In genomic region chr7:144194453-144194852, GRCh38 we compare ENCODE assay signal across 11 cellular contexts. TPM values are rescaled to one million over a fixed set of nuclear protein-coding genes. Genes with fewer than 3 reads are reported as not detected.
DNase-seq lines count a peak whose midpoint lies in the region; ATAC-seq and TF ChIP-seq lines count a peak whose summit lies in the region.
"Not testable (repeated sequence)": the region's sequence is repeated elsewhere in the genome, so short reads cannot be mapped to it uniquely, and the experiment has no call there.
"Had no signal": no experiment of that assay in that cellular context is flagged by ENCODE, and none has a peak within 500 bp of the region (broad histone marks: within the 10 kb centered on the region; RNA-seq: fewer than 3 reads in every experiment).

No MANE protein-coding gene starts in this region.

- CTCF ChIA-PET in CD8-positive, alpha-beta T cell (lab: Charles Lee); HCT116 (lab: Charles Lee); PC-9 (lab: Charles Lee); naive thymus-derived CD4-positive, alpha-beta T cell (lab: Charles Lee): not testable (repeated sequence)

- not testable (repeated sequence) for DNase-seq in CD8-positive, alpha-beta T cell; HCT116 (ENCODE audit: low read depth, low spot score); PC-9; Right ventricle myocardium superior; left lung; naive thymus-derived CD4-positive, alpha-beta T cell

- not testable (repeated sequence) for H3K4me3 ChIP-seq in CD8-positive, alpha-beta T cell (ENCODE audit: low read depth, low read length); HCT116 (replicated peaks in 1 of 2; ENCODE audit: low read depth in 1 of 2, low read length in 2 of 2); PC-9; left lung; naive thymus-derived CD4-positive, alpha-beta T cell (ENCODE audit: low read length)

- not testable (repeated sequence) for H3K27me3 ChIP-seq in CD8-positive, alpha-beta T cell (ENCODE audit: insufficient read depth, low read length); HCT116 (ENCODE audit: insufficient read depth, low read length); PC-9 (ENCODE audit: insufficient read depth, low read depth); left lung; naive thymus-derived CD4-positive, alpha-beta T cell (ENCODE audit: control insufficient read depth in 2 of 2, insufficient read depth in 2 of 2, low read length in 2 of 2)

- intact Hi-C loops in CD8-positive, alpha-beta T cell (cut with DNase I, micrococcal nuclease); HCT116 (cut with micrococcal nuclease); PC-9 (cut with micrococcal nuclease; ENCODE audit: unreplicated experiment); Right ventricle myocardium superior (cut with DNase I); left lung (cut with DNase I); naive thymus-derived CD4-positive, alpha-beta T cell (cut with micrococcal nuclease): not testable (repeated sequence)

- TF ChIP-seq CTCF in CD8-positive, alpha-beta T cell (IDR thresholded peaks at IDR 0.05); HCT116 (IDR thresholded peaks at IDR 0.05 in 2 of 3, conservative IDR thresholded peaks at IDR 0.05 in 1 of 3; ENCODE audit: borderline replicate concordance in 1 of 3, insufficient read depth in 1 of 3, low read depth in 2 of 3, low read length in 2 of 3); PC-9 (conservative IDR thresholded peaks at IDR 0.05); left lung (IDR thresholded peaks at IDR 0.05): not testable (repeated sequence)

- not testable (repeated sequence) for H3K9me2 ChIP-seq in HCT116 (ENCODE audit: insufficient read depth); PC-9 (ENCODE audit: insufficient read depth)

- not testable (repeated sequence) for H3K36me3 Mint-ChIP-seq in CD8-positive, alpha-beta T cell; naive thymus-derived CD4-positive, alpha-beta T cell

- not testable (repeated sequence) for H4K20me1 ChIP-seq in HCT116 (ENCODE audit: insufficient read depth); PC-9 (ENCODE audit: insufficient read depth)

- H3K9ac ChIP-seq in HCT116 (ENCODE audit: low read length), result not testable (repeated sequence)

- not testable (repeated sequence) for H3K4me1 ChIP-seq in CD8-positive, alpha-beta T cell (ENCODE audit: insufficient read depth, low read length); HCT116 (ENCODE audit: control insufficient read depth in 1 of 2, insufficient read depth in 2 of 2, low read length in 2 of 2); PC-9 (replicated peaks; ENCODE audit: insufficient read depth); left lung; naive thymus-derived CD4-positive, alpha-beta T cell (ENCODE audit: control insufficient read depth in 2 of 2, insufficient read depth in 2 of 2, low read length in 2 of 2)

- RAD21 ChIA-PET in HCT116 (lab: Charles Lee; ENCODE audit: low non-redundant PET in 1 of 2, low total read pairs in 2 of 2, uncharacterized antibody in 2 of 2, unreplicated experiment in 2 of 2), result not testable (repeated sequence)

- TSS peak; percentile 64 for BruUV-seq in HCT116 (replicated peaks; lab: Mats Ljungman, UMichigan)
- BruUV-seq in PC-9 (replicated peaks; lab: Mats Ljungman, UMichigan), result TSS peak; percentile 84

- POLR2A ChIA-PET in CD8-positive, alpha-beta T cell (lab: Charles Lee); HCT116 (lab: Charles Lee); PC-9 (lab: Charles Lee; ENCODE audit: unreplicated experiment); naive thymus-derived CD4-positive, alpha-beta T cell (lab: Charles Lee): not testable (repeated sequence)

- H3K4me3 Mint-ChIP-seq in CD8-positive, alpha-beta T cell; naive thymus-derived CD4-positive, alpha-beta T cell: not testable (repeated sequence)

- not testable (repeated sequence) for H3K9me3 Mint-ChIP-seq in CD8-positive, alpha-beta T cell; naive thymus-derived CD4-positive, alpha-beta T cell

- H3K4me2 ChIP-seq in HCT116 (ENCODE audit: low read length); PC-9: not testable (repeated sequence)

- H3K79me2 ChIP-seq in HCT116 (ENCODE audit: insufficient read depth, low read length); PC-9 (ENCODE audit: low read depth): not testable (repeated sequence)

- not testable (repeated sequence) for H3K4me1 Mint-ChIP-seq in CD8-positive, alpha-beta T cell (ENCODE audit: low read depth); naive thymus-derived CD4-positive, alpha-beta T cell

- not testable (repeated sequence) for TF ChIP-seq POLR2A in HCT116 (IDR thresholded peaks at IDR 0.05; ENCODE audit: borderline replicate concordance, extremely low read depth, insufficient read depth, insufficient read length)

- not testable (repeated sequence) for H3K9me3 ChIP-seq in CD8-positive, alpha-beta T cell (ENCODE audit: low read length); HCT116 (ENCODE audit: control insufficient read depth in 1 of 2, insufficient read depth in 1 of 2, low read depth in 1 of 2, low read length in 2 of 2); PC-9 (ENCODE audit: insufficient read depth, low read depth); left lung; naive thymus-derived CD4-positive, alpha-beta T cell (ENCODE audit: control insufficient read depth in 2 of 3, low read length in 3 of 3)

- not testable (repeated sequence) for H2AFZ ChIP-seq in HCT116 (ENCODE audit: low read depth, low read length, poor library complexity, severe bottlenecking); PC-9

- H3K27ac ChIP-seq in CD8-positive, alpha-beta T cell (ENCODE audit: low read depth, low read length); HCT116 (ENCODE audit: low read depth, low read length); PC-9; left lung; naive thymus-derived CD4-positive, alpha-beta T cell (ENCODE audit: low read depth, low read length): not testable (repeated sequence)

- not testable (repeated sequence) for H3F3A ChIP-seq in PC-9 (ENCODE audit: insufficient read depth, low read depth)

- not testable (repeated sequence) for H3K27me3 Mint-ChIP-seq in CD8-positive, alpha-beta T cell (ENCODE audit: low read depth); naive thymus-derived CD4-positive, alpha-beta T cell

- H3K36me3 ChIP-seq in CD8-positive, alpha-beta T cell (ENCODE audit: insufficient read depth, low read length); HCT116 (ENCODE audit: control insufficient read depth in 1 of 2, insufficient read depth in 2 of 2, low read length in 2 of 2); PC-9 (ENCODE audit: low read depth); left lung; naive thymus-derived CD4-positive, alpha-beta T cell (ENCODE audit: control insufficient read depth in 2 of 3, insufficient read depth in 3 of 3, low read length in 3 of 3): not testable (repeated sequence)

- TF ChIP-seq RAD21 in HCT116 (IDR thresholded peaks at IDR 0.05; ENCODE audit: low read depth), result not testable (repeated sequence)

- H3K27ac Mint-ChIP-seq in CD8-positive, alpha-beta T cell; naive thymus-derived CD4-positive, alpha-beta T cell: not testable (repeated sequence)

- ATAC-seq in CD8-positive, alpha-beta T cell, result peak; percentile 13
- not testable (repeated sequence) for ATAC-seq in HCT116
- peak; percentile 27 for ATAC-seq in esophagus mucosa
- peak; percentile 6 for ATAC-seq in Right ventricle myocardium superior (ENCODE audit: poor library complexity)
- ATAC-seq in left lung, result peak; percentile 4
- ATAC-seq in naive thymus-derived CD4-positive, alpha-beta T cell, result peak; percentile 23

RNA-seq across cellular contexts. Expression of gene ARHGEF35, which starts 1.2 kb away (rescaled TPM):
- 1 to 10 TPM in 1 of 2 experiments, under 1 TPM in 1; 0.84 to 1.2 TPM for total RNA-seq in CD8-positive, alpha-beta T cell
- total RNA-seq in HCT116 (2021; ENCODE audit: unreplicated experiment), result 17.4 TPM
- 9.3 and 10.0 TPM in 2 replicates for polyA plus RNA-seq in HCT116 (2012)
- total RNA-seq in PC-9 (2021), result 27.6 and 29.6 TPM in 2 replicates
- 19.7 TPM for total RNA-seq in esophagus mucosa
- 0.67 TPM for total RNA-seq in Right ventricle myocardium superior
- 1 to 10 TPM; 1.0 to 8.6 TPM for total RNA-seq in left lung
- total RNA-seq in naive thymus-derived CD4-positive, alpha-beta T cell, result 1 to 10 TPM in 4 of 5 experiments, under 1 TPM in 1; 0.34 to 4.4 (median 2.5) TPM
- polyA plus RNA-seq in naive thymus-derived CD4-positive, alpha-beta T cell, result 1 to 10 TPM; 1.7 to 2.1 TPM

RNA-seq across cellular contexts. Expression of gene CTAGE4, which starts 11.2 kb away (rescaled TPM):
- under 1 TPM in 1 of 2 experiments, not detected in 1; 0.27 TPM for total RNA-seq in CD8-positive, alpha-beta T cell
- total RNA-seq in HCT116 (2021; ENCODE audit: unreplicated experiment) (6.0 TPM), PC-9 (2021) (5.8 and 8.2 TPM in 2 replicates), esophagus mucosa (3.1 TPM), Right ventricle myocardium superior (0.32 TPM), left lung (1 to 10 TPM; 5.0 to 5.3 TPM)
- 2.0 and 2.1 TPM in 2 replicates for polyA plus RNA-seq in HCT116 (2012)
- 1 to 10 TPM in 4 of 5 experiments, not detected in 1; 1.2 to 6.0 (median 3.4) TPM for total RNA-seq in naive thymus-derived CD4-positive, alpha-beta T cell
- under 1 TPM in 1 of 2 donors, not detected in 1; 0.29 TPM for polyA plus RNA-seq in naive thymus-derived CD4-positive, alpha-beta T cell
- total RNA-seq: B cell had no signal

RNA-seq across cellular contexts. Expression of gene OR2A42, which starts 45.0 kb away (rescaled TPM):
- not detected for total RNA-seq in CD8-positive, alpha-beta T cell
- total RNA-seq in HCT116 (2021; ENCODE audit: unreplicated experiment), result not detected
- 0.09 and 0.12 TPM in 2 replicates for polyA plus RNA-seq in HCT116 (2012)
- not detected in 2 replicates for total RNA-seq in PC-9 (2021)
- total RNA-seq in esophagus mucosa, result not detected
- total RNA-seq in Right ventricle myocardium superior, result not detected
- total RNA-seq in left lung, result not detected
- total RNA-seq in naive thymus-derived CD4-positive, alpha-beta T cell, result under 1 TPM in 3 of 5 experiments, not detected in 2; 0.07 to 0.22 (median 0.13) TPM
- not detected for polyA plus RNA-seq in naive thymus-derived CD4-positive, alpha-beta T cell
- total RNA-seq: CD4-positive, alpha-beta T cell; CD8-positive, alpha-beta memory T cell had no signal
- polyA plus RNA-seq: BJ; CD8-positive, alpha-beta memory T cell had no signal
